In the genomic region with DNA sequence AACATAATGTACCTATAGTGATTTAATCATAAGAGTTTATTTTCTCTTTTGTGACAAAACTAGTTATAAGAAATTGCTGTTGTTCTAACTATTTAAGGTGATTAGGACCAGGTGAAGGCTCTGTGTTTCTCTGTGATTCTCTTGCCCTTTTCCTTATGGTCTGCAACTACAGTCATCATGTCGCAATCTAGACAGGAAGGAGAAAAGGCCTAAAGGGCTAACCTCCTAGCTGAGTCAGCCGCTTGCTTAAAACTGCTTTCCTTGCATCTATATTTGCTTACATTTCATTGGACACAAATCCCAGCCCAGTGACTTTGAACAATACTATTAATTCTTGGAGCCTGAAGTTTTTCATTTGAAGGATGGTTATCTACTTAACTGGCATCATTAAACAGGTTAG, we compare ENCODE assay signal across 11 cellular contexts.
A peak's percentile ranks its signal among the peaks of the same experiment; 100 is the strongest.
DNase-seq lines count a peak whose midpoint lies in the region; ATAC-seq, FAIRE-seq and TF ChIP-seq lines count a peak whose summit lies in the region.
"Had no signal": no experiment of that assay in that cellular context is flagged by ENCODE, and none has a peak within 500 bp of the region (broad histone marks: within the 10 kb centered on the region; RNA-seq: fewer than 3 reads in every experiment).

No MANE protein-coding gene starts in this region.

- FAIRE-seq in endothelial cell of umbilical vein (lab: Jason Lieb, UNC), result peak; percentile 89

- ATAC-seq in GM18858 (IDR thresholded peaks at IDR 0.05; ENCODE audit: unreplicated experiment) (no peak), HG03439 (IDR thresholded peaks at IDR 0.05; ENCODE audit: unreplicated experiment) (no peak), HG03095 (IDR thresholded peaks at IDR 0.05; ENCODE audit: unreplicated experiment) (no peak)

- H3K4me1 Mint-ChIP-seq in immature natural killer cell, result peaks cover 10 to 17% of the 10 kb centered on the region in 2 donors

- TF ChIP-seq CTCF in endothelial cell of umbilical vein (IDR thresholded peaks at IDR 0.05; ENCODE audit: extremely low read depth in 1 of 2, insufficient read depth in 1 of 2, low read depth in 1 of 2, low read length in 2 of 2) (no peak), neutrophil (IDR thresholded peaks at IDR 0.05) (no peak)

- H3K27ac ChIP-seq in endothelial cell of umbilical vein (ENCODE audit: insufficient read depth, low read depth, low read length) (no peak overlapping the region), neutrophil (peak overlapping the region; percentile 38)
- H3K27ac ChIP-seq: thoracic aorta, WERI-Rb-1 had no signal

- CTCF ChIA-PET in endothelial cell of umbilical vein (lab: Charles Lee), result interaction anchor here (1.2 to 2.4 kb wide), 4 partner anchors 13 to 66 kb away, joined by 3 to 23 read pairs (median 6); no protein-coding TSS in a partner anchor

- H3K27me3 ChIP-seq in endothelial cell of umbilical vein (ENCODE audit: control insufficient read depth in 2 of 2, insufficient read depth in 2 of 2, low read length in 2 of 2) (no peaks in the 10 kb centered on the region), neutrophil (no peaks in the 10 kb centered on the region)

- peaks cover 9 to 51% (median 32%) of the 10 kb centered on the region in 3 donors for H3K36me3 Mint-ChIP-seq in immature natural killer cell

- H3K4me3 Mint-ChIP-seq in immature natural killer cell, result no peak overlapping the region

- H3K4me3 ChIP-seq in endothelial cell of umbilical vein (replicated peaks in 1 of 3; ENCODE audit: insufficient read depth in 1 of 3, low read depth in 1 of 3, low read length in 3 of 3) (no peak overlapping the region), neutrophil (ENCODE audit: low read depth in 1 of 2, low read length in 1 of 2) (no peak overlapping the region)
- H3K4me3 ChIP-seq: thoracic aorta had no signal

- no peak overlapping the region for H2AFZ ChIP-seq in endothelial cell of umbilical vein (ENCODE audit: low read depth, low read length)

- no peaks in the 10 kb centered on the region for H4K20me1 ChIP-seq in endothelial cell of umbilical vein (replicated peaks; ENCODE audit: control insufficient read depth, extremely low read depth, insufficient read depth, low read length)

- H3K4me2 ChIP-seq in endothelial cell of umbilical vein (ENCODE audit: insufficient read depth, low read length), result peak overlapping the region; percentile 24

- no peak for TF ChIP-seq POLR2A in endothelial cell of umbilical vein (IDR thresholded peaks at IDR 0.05; ENCODE audit: low read depth, low read length)

- H3K4me1 ChIP-seq in endothelial cell of umbilical vein (ENCODE audit: control insufficient read depth, extremely low read depth, insufficient read depth, low read length) (peaks cover 12% of the 10 kb centered on the region), neutrophil (ENCODE audit: control insufficient read depth in 1 of 2, insufficient read depth in 1 of 2, low read depth in 1 of 2, low read length in 1 of 2) (peaks cover 7 to 8% of the 10 kb centered on the region in 2 experiments)

- no peaks in the 10 kb centered on the region for H3K9me3 Mint-ChIP-seq in immature natural killer cell

- intact Hi-C loops in endothelial cell of umbilical vein (cut with micrococcal nuclease), result no loop called here

- dilution Hi-C loops in endothelial cell of umbilical vein (cut with MboI; ENCODE audit: extremely low pct_ligation_motif_present, low sequenced_read_pairs), result no loop called here

- DNase-seq in EH (ENCODE audit: low read depth) (peak; percentile 89), NOMO-1 (lab: John Stamatoyannopoulos, UW; ENCODE audit: unreplicated experiment in 2 of 2) (peak; percentile 77 to 88), endothelial cell of umbilical vein (ENCODE audit: low read depth, low spot score) (peak; percentile 76), immature natural killer cell (no peak)
- DNase-seq: stimulated activated CD4-positive, alpha-beta T cell treated with anti-CD3 and anti-CD28 coated beads, Interleukin-12 subunit alpha, Interleukin-12 subunit beta, amount 100 ng/mL, for 4 hours; WERI-Rb-1 had no signal

- BruUV-seq in endothelial cell of umbilical vein (replicated peaks; lab: Mats Ljungman, UMichigan), result no TSS peak

- H3K36me3 ChIP-seq in endothelial cell of umbilical vein (ENCODE audit: control insufficient read depth in 2 of 2, extremely low read depth in 1 of 2, insufficient read depth in 2 of 2, low read length in 2 of 2), result no peaks in the 10 kb centered on the region
- peaks cover 53% of the 10 kb centered on the region for H3K36me3 ChIP-seq in neutrophil

- H3K27ac Mint-ChIP-seq in immature natural killer cell, result peak overlapping the region in 3 of 6 donors; percentile 23 to 56 (median 53)

- H3K9me3 ChIP-seq in endothelial cell of umbilical vein (replicated peaks; ENCODE audit: control insufficient read depth, insufficient read depth, low read length) (no peaks in the 10 kb centered on the region), neutrophil (no peaks in the 10 kb centered on the region)
- H3K9me3 ChIP-seq: thoracic aorta had no signal

- POLR2A ChIA-PET in endothelial cell of umbilical vein (lab: Charles Lee), result no interaction called here

- no peaks in the 10 kb centered on the region for H3K9me1 ChIP-seq in endothelial cell of umbilical vein (replicated peaks; ENCODE audit: control insufficient read depth, extremely low read depth, insufficient read depth, low read length)

- H3K79me2 ChIP-seq in endothelial cell of umbilical vein (ENCODE audit: control insufficient read depth, insufficient read depth, low read length), result no peaks in the 10 kb centered on the region

- H3K27me3 Mint-ChIP-seq in immature natural killer cell (ENCODE audit: low read depth in 3 of 3), result peaks cover 0 to 2% (median 0%) of the 10 kb centered on the region in 3 donors

- H3K9ac ChIP-seq in endothelial cell of umbilical vein (replicated peaks; ENCODE audit: extremely low read depth, insufficient read depth, low read length), result no peak overlapping the region

TF ChIP-seq in endothelial cell of umbilical vein, 7 proteins besides CTCF, POLR2A, EP300 and RAD21:
- peak; percentile 55 for TF ChIP-seq GATA2 (IDR thresholded peaks at IDR 0.05; ENCODE audit: insufficient read depth, insufficient read length, low read depth, low read length)
- TF ChIP-seq, protein P1, sequence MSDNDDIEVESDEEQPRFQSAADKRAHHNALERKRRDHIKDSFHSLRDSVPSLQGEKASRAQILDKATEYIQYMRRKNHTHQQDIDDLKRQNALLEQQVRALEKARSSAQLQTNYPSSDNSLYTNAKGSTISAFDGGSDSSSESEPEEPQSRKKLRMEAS (IDR thresholded peaks at IDR 0.05; ENCODE audit: insufficient read depth, insufficient read length), result no peak
- peak; percentile 29 for TF ChIP-seq POLR2AphosphoS5 (IDR thresholded peaks at IDR 0.05; ENCODE audit: insufficient read depth, low read depth, low read length)
- peak; percentile 85 for TF ChIP-seq FOS (IDR thresholded peaks at IDR 0.05; ENCODE audit: borderline replicate concordance, insufficient read depth, low read length)

Comparison
In these comparisons a context has a peak if more than half of its experiments do, and no peak if none do; other contexts are left out.
1. DNase-seq: peak in EH (single experiment), NOMO-1 (2 of 2) and endothelial cell of umbilical vein (single experiment); none in immature natural killer cell (0 of 3).